Comparison of ENCODE assay signal across 9 cellular contexts in genomic region chr1:234971586-234972297, GRCh38.
DNase-seq lines count a peak whose midpoint lies in the region; ATAC-seq, FAIRE-seq and TF ChIP-seq lines count a peak whose summit lies in the region.
"Had no signal": no experiment of that assay in that cellular context is flagged by ENCODE, and none has a peak within 500 bp of the region (broad histone marks: within the 10 kb centered on the region; RNA-seq: fewer than 3 reads in every experiment).

No MANE protein-coding gene starts in this region.

- peaks cover 72% of the 10 kb centered on the region for H3K4me1 ChIP-seq in HUES6 (ENCODE audit: control insufficient read depth, insufficient read depth, low read length)
- peaks cover 31% of the 10 kb centered on the region for H3K4me1 ChIP-seq in effector memory CD4-positive, alpha-beta T cell (ENCODE audit: control insufficient read depth, insufficient read depth, low read length, poor library complexity, severe bottlenecking)
- H3K4me1 ChIP-seq in psoas muscle, result peaks cover 55% of the 10 kb centered on the region

- TF ChIP-seq CTCF in psoas muscle (IDR thresholded peaks at IDR 0.05), result no peak

- no peaks in the 10 kb centered on the region for H3K36me3 ChIP-seq in HUES6 (ENCODE audit: control insufficient read depth, insufficient read depth, low read length)
- H3K36me3 ChIP-seq in effector memory CD4-positive, alpha-beta T cell (ENCODE audit: control insufficient read depth, insufficient read depth, low read length), result no peaks in the 10 kb centered on the region
- H3K36me3 ChIP-seq in psoas muscle (ENCODE audit: insufficient read depth in 1 of 2, low read depth in 1 of 2), result no peaks in the 10 kb centered on the region

- intact Hi-C loops in psoas muscle (cut with DNase I), result loop anchor here (2.0 to 10.0 kb wide), 5 partner anchors 84 to 477 kb away; no protein-coding TSS in a partner anchor

- no peaks in the 10 kb centered on the region for H3K9me3 ChIP-seq in HUES6 (ENCODE audit: control insufficient read depth, insufficient read depth, low read depth, low read length)
- no peaks in the 10 kb centered on the region for H3K9me3 ChIP-seq in effector memory CD4-positive, alpha-beta T cell (ENCODE audit: control insufficient read depth, low read length)
- H3K9me3 ChIP-seq in psoas muscle, result no peaks in the 10 kb centered on the region

- WGBS in psoas muscle, 3 donors, result 78 to 84% (median 84%) methylated on average over 9 of the region's 9 CpGs

- peak overlapping the region; percentile 62; the same call in 1 of the 2 replicates for H3K27ac ChIP-seq in HUES6 (ENCODE audit: low read depth, low read length)
- H3K27ac ChIP-seq in effector memory CD4-positive, alpha-beta T cell (ENCODE audit: insufficient read depth, low read length, poor library complexity, severe bottlenecking), result peak overlapping the region; percentile 44
- peak overlapping the region; percentile 94 for H3K27ac ChIP-seq in psoas muscle

- H3K27me3 ChIP-seq in HUES6 (ENCODE audit: control insufficient read depth, insufficient read depth, low read length) (no peaks in the 10 kb centered on the region), psoas muscle (ENCODE audit: insufficient read depth in 3 of 3, low read length in 2 of 3) (no peaks in the 10 kb centered on the region)
- H3K27me3 ChIP-seq in effector memory CD4-positive, alpha-beta T cell (replicated peaks; ENCODE audit: control insufficient read depth, insufficient read depth, low read length, poor library complexity, severe bottlenecking), result no peaks in the 10 kb centered on the region

- no peak for ATAC-seq in psoas muscle

- peak overlapping the region; percentile 57 for H3K9ac ChIP-seq in HUES6 (ENCODE audit: low read length)

- DNase-seq in GM18507 (ENCODE audit: extremely low spot score, insufficient read length, low read depth), result no peak
- no peak for DNase-seq in effector memory CD4-positive, alpha-beta T cell
- DNase-seq in psoas muscle, result no peak
- no peak for DNase-seq in stimulated activated naive CD4-positive, alpha-beta T cell (lab: John Stamatoyannopoulos, UW)
- DNase-seq in RPMI8226, result no peak
- DNase-seq in SW480 (ENCODE audit: low spot score), result no peak
- DNase-seq in NCI-H524 (lab: John Stamatoyannopoulos, UW), result no peak
- DNase-seq: NCI-H1105 treated with DMSO at 0.1 percent for 48 hours had no signal

- peak; percentile 49 for FAIRE-seq in GM18507 (lab: Jason Lieb, UNC)

- H3K4me3 ChIP-seq in HUES6 (ENCODE audit: low read depth, low read length) (no peak overlapping the region), psoas muscle (no peak overlapping the region)
- no peak overlapping the region for H3K4me3 ChIP-seq in effector memory CD4-positive, alpha-beta T cell (ENCODE audit: insufficient read depth, low read depth, low read length, poor library complexity, severe bottlenecking)

Comparison
In these comparisons a context has a peak if more than half of its experiments do, and no peak if none do; other contexts are left out.
1. H3K27ac ChIP-seq: peak in every context shown above with its lines; median percentile 94 in psoas muscle; 62 in HUES6; 44 in effector memory CD4-positive, alpha-beta T cell.